Comparison of ENCODE assay signal across 27 cellular contexts in genomic region chr22:48459859-48460823, GRCh38.
"Had no signal": no experiment of that assay in that cellular context is flagged by ENCODE, and none has a peak within 500 bp of the region (broad histone marks: within the 10 kb centered on the region; RNA-seq: fewer than 3 reads in every experiment).

No MANE protein-coding gene starts in this region.

- H3K27ac ChIP-seq: colonic mucosa, epithelial cell of prostate, foreskin keratinocyte, gastroesophageal sphincter, heart right ventricle, left lung, neural progenitor cell, ovary, right lobe of liver, thoracic aorta, tibial nerve, upper lobe of left lung, vagina had no signal

- H3K27ac Mint-ChIP-seq: dendritic cell treated with granulocyte-macrophage colony-stimulating factor and Interleukin-4, amounts not matched to agents 40 ng/mL and 50 ng/mL, for 4 days; endodermal cell; naive thymus-derived CD4-positive, alpha-beta T cell; nephron; neural progenitor cell; stimulated activated naive B cell treated with anti-CD40 and anti-IgM and Interleukin-4, amounts not matched to agents 10 μg/mL and 1 μg/mL and 100 μg/mL, for 72 hours; stimulated activated naive CD8-positive, alpha-beta T cell treated with anti-CD3 and anti-CD28 coated beads, Interleukin-15, Interleukin-2, amounts not matched to agents 100 ng/mL and 50 ng/mL, for 24 hours had no signal

- DNase-seq: colonic mucosa; effector CD8-positive, alpha-beta T cell; endodermal cell; foreskin keratinocyte; heart right ventricle; hippocampal formation; mesenchymal stem cell; midbrain; naive thymus-derived CD4-positive, alpha-beta T cell; nucleus accumbens; ovary; right lobe of liver; small intestine; stimulated activated CD4-positive, alpha-beta T cell treated with anti-CD3 and anti-CD28 coated beads, Interleukin-15, amount 100 ng/mL, for 24 hours; stimulated activated CD4-positive, alpha-beta T cell treated with anti-CD3 and anti-CD28 coated beads, Interleukin-2, amount 100 ng/mL, for 48 hours; stimulated activated naive B cell treated with anti-CD40 and anti-IgM and Interleukin-4, amounts not matched to agents 10 μg/mL and 1 μg/mL and 100 μg/mL, for 72 hours had no signal

- H3K4me1 Mint-ChIP-seq: naive thymus-derived CD4-positive, alpha-beta T cell; nephron; stimulated activated naive B cell treated with anti-CD40 and anti-IgM and Interleukin-4, amounts not matched to agents 10 μg/mL and 1 μg/mL and 100 μg/mL, for 72 hours had no signal

- H3K9me3 Mint-ChIP-seq: dendritic cell treated with granulocyte-macrophage colony-stimulating factor and Interleukin-4, amounts not matched to agents 40 ng/mL and 50 ng/mL, for 4 days; endodermal cell; nephron; stimulated activated naive B cell treated with anti-CD40 and anti-IgM and Interleukin-4, amounts not matched to agents 10 μg/mL and 1 μg/mL and 100 μg/mL, for 72 hours; stimulated activated naive CD8-positive, alpha-beta T cell treated with anti-CD3 and anti-CD28 coated beads, Interleukin-15, Interleukin-2, amounts not matched to agents 100 ng/mL and 50 ng/mL, for 24 hours had no signal

- H3K4me1 ChIP-seq: colonic mucosa, foreskin keratinocyte, gastroesophageal sphincter, heart right ventricle, left lung, right lobe of liver, tibial nerve, upper lobe of left lung, vagina had no signal

- H3K4me3 ChIP-seq: colonic mucosa, gastroesophageal sphincter, heart right ventricle, left lung, neural progenitor cell, ovary, right lobe of liver, thoracic aorta, tibial nerve, upper lobe of left lung, vagina had no signal

- H3K27me3 ChIP-seq: colonic mucosa, foreskin keratinocyte, neural progenitor cell, ovary, right lobe of liver, tibial nerve, upper lobe of left lung, vagina had no signal

- H3K36me3 Mint-ChIP-seq: naive thymus-derived CD4-positive, alpha-beta T cell; neural progenitor cell; stimulated activated naive B cell treated with anti-CD40 and anti-IgM and Interleukin-4, amounts not matched to agents 10 μg/mL and 1 μg/mL and 100 μg/mL, for 72 hours had no signal

- H3K36me3 ChIP-seq: colonic mucosa, gastroesophageal sphincter, heart right ventricle, left lung, neural progenitor cell, ovary, right lobe of liver, thoracic aorta, tibial nerve, upper lobe of left lung, vagina had no signal

- H3K9ac ChIP-seq: neural progenitor cell had no signal

- H3K4me3 Mint-ChIP-seq: dendritic cell treated with granulocyte-macrophage colony-stimulating factor and Interleukin-4, amounts not matched to agents 40 ng/mL and 50 ng/mL, for 4 days; endodermal cell; naive thymus-derived CD4-positive, alpha-beta T cell; nephron; neural progenitor cell; stimulated activated naive B cell treated with anti-CD40 and anti-IgM and Interleukin-4, amounts not matched to agents 10 μg/mL and 1 μg/mL and 100 μg/mL, for 72 hours; stimulated activated naive CD8-positive, alpha-beta T cell treated with anti-CD3 and anti-CD28 coated beads, Interleukin-15, Interleukin-2, amounts not matched to agents 100 ng/mL and 50 ng/mL, for 24 hours had no signal

- H2AFZ ChIP-seq: neural progenitor cell had no signal

- H3K9me3 ChIP-seq: colonic mucosa, gastroesophageal sphincter, heart right ventricle, left lung, ovary, right lobe of liver, thoracic aorta, tibial nerve, upper lobe of left lung, vagina had no signal

- H3K4me2 ChIP-seq: neural progenitor cell had no signal

- H3K27me3 Mint-ChIP-seq: dendritic cell treated with granulocyte-macrophage colony-stimulating factor and Interleukin-4, amounts not matched to agents 40 ng/mL and 50 ng/mL, for 4 days had no signal
